Comparison of ENCODE assay signal across 13 cellular contexts in genomic region chr17:16941072-16941641, GRCh38. TPM values are rescaled to one million over a fixed set of nuclear protein-coding genes. Genes with fewer than 3 reads are reported as not detected.
"Had no signal": no experiment of that assay in that cellular context is flagged by ENCODE, and none has a peak within 500 bp of the region (broad histone marks: within the 10 kb centered on the region; RNA-seq: fewer than 3 reads in every experiment).

No MANE protein-coding gene starts in this region.

- H3K4me3 Mint-ChIP-seq: activated T-cell treated with anti-CD3 and anti-CD28 coated beads, Interleukin-2, amount 50 U/mL, for 4 hours; T-helper 1 cell treated with Interleukin-12 subunit alpha and Interleukin-12 subunit beta and Interleukin-4 antibody, amounts not matched to agents 30 μg/mL and 1 μg/mL, for 36 hours had no signal

- ATAC-seq: activated T-cell treated with anti-CD3 and anti-CD28 coated beads, Interleukin-2, amount 50 U/mL, for 4 hours; gastroesophageal sphincter; left lung; right lobe of liver had no signal

- DNase-seq: activated CD4-positive, CD25-positive, alpha-beta regulatory T cell; activated effector memory CD4-positive, alpha-beta T cell treated with Interleukin-2 at 50 U/mL for 16 hours; activated naive CD4-positive, alpha-beta T cell treated with anti-CD3 and anti-CD28 coated beads, Interleukin-2, amount 50 U/mL, for 16 hours; activated T-cell treated with anti-CD3 and anti-CD28 coated beads, Interleukin-2, amount 50 U/mL, for 4 hours; mesenchymal stem cell; ovary; stimulated activated CD4-positive, alpha-beta T cell treated with anti-CD3 and anti-CD28 coated beads, Interleukin-1b, Interleukin-23, amount 100 ng/mL, for 48 hours had no signal

- H3K27ac Mint-ChIP-seq: T-helper 1 cell treated with Interleukin-12 subunit alpha and Interleukin-12 subunit beta and Interleukin-4 antibody, amounts not matched to agents 30 μg/mL and 1 μg/mL, for 36 hours had no signal

- H3K9me3 Mint-ChIP-seq: activated T-cell treated with anti-CD3 and anti-CD28 coated beads, Interleukin-2, amount 50 U/mL, for 4 hours; T-helper 1 cell treated with Interleukin-12 subunit alpha and Interleukin-12 subunit beta and Interleukin-4 antibody, amounts not matched to agents 30 μg/mL and 1 μg/mL, for 36 hours had no signal

RNA-seq across cellular contexts. Expression of gene TNFRSF13B, which starts 30.8 kb away (rescaled TPM):
- total RNA-seq: ovary, pulmonary artery endothelial cell, tibial nerve had no signal
